ENCODE assay signal across 8 cellular contexts in the genomic region with DNA sequence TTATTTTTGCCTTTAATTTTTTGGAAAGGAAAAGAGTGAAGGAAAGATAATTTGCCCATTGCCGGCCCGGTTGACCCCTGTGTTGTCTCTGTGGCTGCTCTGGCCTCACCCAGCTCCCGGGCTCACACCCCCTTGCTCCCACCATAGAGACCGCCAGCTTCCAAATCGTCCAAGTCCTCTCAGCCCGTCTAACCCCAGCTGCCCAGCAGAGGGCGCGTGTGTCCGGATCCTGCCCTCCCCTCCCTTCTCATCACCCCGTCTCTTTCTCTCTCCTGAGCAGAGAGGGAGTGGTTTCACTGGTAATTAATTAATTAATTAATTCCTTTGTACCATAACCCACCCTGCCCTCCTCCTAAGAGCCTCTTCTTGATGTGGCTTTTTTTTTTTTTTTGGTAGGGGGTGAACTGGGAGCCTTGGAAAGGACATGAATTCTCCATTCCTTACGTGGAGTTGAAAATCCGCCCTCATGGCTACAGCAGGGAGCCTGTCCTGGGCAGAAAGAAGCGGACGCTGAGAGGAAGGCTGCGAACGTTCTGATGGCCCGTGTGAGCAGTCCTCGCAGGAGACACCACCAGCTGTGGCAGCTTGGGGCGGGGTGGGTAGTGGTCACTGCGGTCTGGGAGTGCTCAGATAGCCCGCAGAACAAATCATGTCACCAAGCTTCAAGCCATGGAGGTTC. TPM values are rescaled to one million over a fixed set of nuclear protein-coding genes. Genes with fewer than 3 reads are reported as not detected.
A peak's percentile ranks its signal among the peaks of the same experiment; 100 is the strongest.
DNase-seq lines count a peak whose midpoint lies in the region; ATAC-seq and TF ChIP-seq lines count a peak whose summit lies in the region.

No MANE protein-coding gene starts in this region.

- TF ChIP-seq CTCF in SK-N-SH (IDR thresholded peaks at IDR 0.05) = peak; percentile 78
- peak; percentile 97 for TF ChIP-seq CTCF in cardiac muscle cell (IDR thresholded peaks at IDR 0.05; ENCODE audit: low read depth, low read length)
- peak; percentile 69 for TF ChIP-seq CTCF in psoas muscle (IDR thresholded peaks at IDR 0.05)

- 0 out of 2 replicates have a peak overlapping the region, but pooled peaks have one; percentile 4 for H3K4me2 ChIP-seq in SK-N-SH

- no peaks in the 10 kb centered on the region for H3K9me2 ChIP-seq in SK-N-SH

- CTCF ChIA-PET in SK-N-SH (lab: Yijun Ruan, JAX) = interaction anchor here (0.5 to 13.1 kb wide), 36 partner anchors 8 to 1734 kb away, joined by 3 to 281 read pairs (median 4); partner anchors contain the start of genes MRPS14 and TNN

- TF ChIP-seq RAD21 in SK-N-SH (IDR thresholded peaks at IDR 0.05; ENCODE audit: low read length) = peak; percentile 60

- 0 out of 2 replicates have a peak, but pooled peaks cover 7% of the 10 kb centered on the region for H3K27me3 ChIP-seq in SK-N-SH (ENCODE audit: insufficient read depth)
- peaks cover 22% of the 10 kb centered on the region for H3K27me3 ChIP-seq in cardiac muscle cell
- peaks cover 0 to 3% (median 0%) of the 10 kb centered on the region in 3 donors for H3K27me3 ChIP-seq in psoas muscle (ENCODE audit: insufficient read depth in 3 of 3, low read length in 2 of 3)

- H3K4me3 ChIP-seq in SK-N-SH (ENCODE audit: low read depth in 2 of 2, low read length in 1 of 2) (peak overlapping the region in 1 of 2 experiments; percentile 59; a peak in 1 of 4 replicates), cardiac muscle cell (no peak overlapping the region), psoas muscle (no peak overlapping the region)

- no peaks in the 10 kb centered on the region for H3F3A ChIP-seq in SK-N-SH (replicated peaks; ENCODE audit: insufficient read depth)

- no peaks in the 10 kb centered on the region for H3K36me3 ChIP-seq in SK-N-SH (replicated peaks in 1 of 2; ENCODE audit: control insufficient read depth in 1 of 2, insufficient read depth in 2 of 2, low read length in 1 of 2)
- H3K36me3 ChIP-seq in cardiac muscle cell = no peaks in the 10 kb centered on the region
- no peaks in the 10 kb centered on the region for H3K36me3 ChIP-seq in psoas muscle (ENCODE audit: insufficient read depth in 1 of 2, low read depth in 1 of 2)

- WGBS in SK-N-SH (ENCODE audit: low lambda C conversion rate) = 39% methylated on average over 21 of the region's 21 CpGs
- 26 to 29% (median 28%) methylated on average over 21 of the region's 21 CpGs for WGBS in psoas muscle, 3 donors

- H3K9me3 ChIP-seq in SK-N-SH (no peaks in the 10 kb centered on the region), cardiac muscle cell (ENCODE audit: low read depth) (no peaks in the 10 kb centered on the region), psoas muscle (no peaks in the 10 kb centered on the region)

- no peaks in the 10 kb centered on the region for H4K20me1 ChIP-seq in SK-N-SH (ENCODE audit: insufficient read depth)

- no peak overlapping the region for H3K27ac ChIP-seq in SK-N-SH (ENCODE audit: low read depth in 2 of 2, low read length in 1 of 2)
- H3K27ac ChIP-seq in cardiac muscle cell = no peak overlapping the region
- no peak overlapping the region for H3K27ac ChIP-seq in psoas muscle

- no peak overlapping the region for H3K9ac ChIP-seq in SK-N-SH

- POLR2A ChIA-PET in SK-N-SH (lab: Yijun Ruan, JAX) = no interaction called here

- H2AFZ ChIP-seq in SK-N-SH (ENCODE audit: low read depth) = no peak overlapping the region

- no peak for TF ChIP-seq EP300 in SK-N-SH (IDR thresholded peaks at IDR 0.05; ENCODE audit: borderline replicate concordance in 1 of 2, low read depth in 1 of 2, low read length in 1 of 2)

- no peaks in the 10 kb centered on the region for H3K79me2 ChIP-seq in SK-N-SH (ENCODE audit: insufficient read depth)

- ATAC-seq in psoas muscle (peak; percentile 66 to 94 (median 84)), GM19324 (IDR thresholded peaks at IDR 0.05; ENCODE audit: low FRiP score, unreplicated experiment) (no peak)

- H3K4me1 ChIP-seq in SK-N-SH (ENCODE audit: control insufficient read depth in 1 of 2, insufficient read depth in 2 of 2, low read depth in 1 of 2, low read length in 1 of 2) (no peaks in the 10 kb centered on the region), cardiac muscle cell (ENCODE audit: low read depth) (no peaks in the 10 kb centered on the region), psoas muscle (no peaks in the 10 kb centered on the region)

- intact Hi-C loops in psoas muscle (cut with DNase I) = loop anchor here in 1 of 2 donors (10.0 kb wide), 1 partner anchor 738 kb away; no protein-coding TSS in a partner anchor

- DNase-seq in AML-193 (lab: John Stamatoyannopoulos, UW) (peak; percentile 24 to 35), GM19238 (ENCODE audit: insufficient read length, low spot score) (peak; percentile 64), LoVo (ENCODE audit: low spot score) (peak; percentile 61), SK-N-SH (peak; percentile 85), cardiac muscle cell (ENCODE audit: low read depth in 1 of 2, low spot score in 1 of 2) (peak; percentile 71 to 78), psoas muscle (peak; percentile 61 to 82)
- peak; percentile 73 for DNase-seq in activated naive CD4-positive, alpha-beta T cell treated with Interleukin-2 at 50 U/mL for 16 hours

TF ChIP-seq in SK-N-SH, 30 proteins besides CTCF, POLR2A, EP300 and RAD21:
- TF ChIP-seq SIN3A (IDR thresholded peaks at IDR 0.05; ENCODE audit: borderline replicate concordance, low read depth, low read length) (no peak), SMC3 (IDR thresholded peaks at IDR 0.05; ENCODE audit: low read depth, low read length) (peak; percentile 64), YY1 (IDR thresholded peaks at IDR 0.05; ENCODE audit: low read depth) (no peak), REST (IDR thresholded peaks at IDR 0.05; ENCODE audit: low read depth, low read length) (no peak), GATA2 (CRISPR knock-in tag; IDR thresholded peaks at IDR 0.05) (no peak)

RNA-seq across cellular contexts. Expression of gene KIAA0040, which starts 45.9 kb away (rescaled TPM):
- polyA plus RNA-seq in SK-N-SH (2012; rRNA removed) = 0.08 and 0.15 TPM in 2 replicates
- 0.06 and 0.12 TPM in 2 replicates for polyA plus RNA-seq in SK-N-SH (2012; cell fraction: cytosol; rRNA removed)
- 0.02 TPM in 1 of 2 replicates, not detected in the other for polyA plus RNA-seq in SK-N-SH (2012; cell fraction: nucleus; rRNA removed)
- 1.6 and 1.9 TPM in 2 replicates for total RNA-seq in cardiac muscle cell
- polyA plus RNA-seq in cardiac muscle cell = 1.4 and 2.4 TPM in 2 replicates
- total RNA-seq in psoas muscle = 10 to 100 TPM in 3 of 4 donors, 1 to 10 TPM in 1; 6.2 to 18.4 (median 14.6) TPM
- 10 to 100 TPM in 1 of 3 donors, 1 to 10 TPM in 2; 5.7 to 48.0 (median 7.7) TPM for polyA plus RNA-seq in psoas muscle

Comparison
In these comparisons a context has a peak if more than half of its experiments do, and no peak if none do; other contexts are left out.
1. DNase-seq: peak in every context shown above with its lines; median percentile 85 in SK-N-SH; 74 in cardiac muscle cell; 73 in activated naive CD4-positive, alpha-beta T cell treated with Interleukin-2 at 50 U/mL for 16 hours; 72 in psoas muscle; 64 in GM19238; 61 in LoVo; 30 in AML-193.